Comparison of ENCODE assay signal across 10 cellular contexts in the genomic region with DNA sequence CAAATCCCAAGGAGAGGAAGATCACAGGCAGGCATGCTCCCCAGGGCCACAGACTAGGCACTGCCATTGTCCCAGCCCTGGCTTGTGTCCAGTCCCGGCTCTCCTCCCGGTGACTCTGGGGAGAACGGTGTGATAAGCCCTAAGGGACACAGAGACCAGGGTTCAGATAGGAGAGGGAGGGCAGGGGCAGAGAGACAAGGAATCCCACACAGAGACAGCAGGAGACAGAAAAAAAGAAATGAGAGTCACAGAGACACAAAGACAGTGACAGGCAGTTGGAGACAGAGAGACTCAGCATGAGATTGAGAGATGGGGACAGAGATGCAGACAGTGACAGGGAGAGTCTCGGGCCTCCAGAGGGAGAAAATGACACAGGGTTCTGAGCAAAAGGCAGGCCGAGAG. TPM values are rescaled to one million over a fixed set of nuclear protein-coding genes. Genes with fewer than 3 reads are reported as not detected.
A peak's percentile ranks its signal among the peaks of the same experiment; 100 is the strongest.
DNase-seq lines count a peak whose midpoint lies in the region; ATAC-seq and TF ChIP-seq lines count a peak whose summit lies in the region.
"Had no signal": no experiment of that assay in that cellular context is flagged by ENCODE, and none has a peak within 500 bp of the region (broad histone marks: within the 10 kb centered on the region; RNA-seq: fewer than 3 reads in every experiment).

No MANE protein-coding gene starts in this region.

- ATAC-seq in heart left ventricle, result peak in 3 of 4 donors; percentile 20 to 69 (median 46)
- ATAC-seq in HG03108 (IDR thresholded peaks at IDR 0.05; ENCODE audit: unreplicated experiment), result no peak

- intact Hi-C loops in heart left ventricle (cut with DNase I), result loop anchor here in 7 of 10 donors (2.0 to 10.0 kb wide), 4 partner anchors 20 to 134 kb away; partner anchors contain the start of genes ISG20L2 (in 2 of the 7) and METTL25B (in 2 of the 7)

- H3K9me3 ChIP-seq in SJCRH30 (replicated peaks) (no peaks in the 10 kb centered on the region), heart left ventricle (no peaks in the 10 kb centered on the region), osteoblast (ENCODE audit: low read depth, low read length) (no peaks in the 10 kb centered on the region)
- no peaks in the 10 kb centered on the region for H3K9me3 ChIP-seq in effector memory CD4-positive, alpha-beta T cell (ENCODE audit: control insufficient read depth, low read length)

- 1 to 10% (median 7%) methylated on average over 5 of the region's 5 CpGs for WGBS in heart left ventricle, 4 donors

- H3K4me3 ChIP-seq in SJCRH30 (peak overlapping the region; percentile 40), heart left ventricle (peak overlapping the region in 11 of 12 donors; percentile 24 to 56 (median 38)), osteoblast (ENCODE audit: insufficient read depth, low read length) (peak overlapping the region; percentile 29)
- H3K4me3 ChIP-seq in effector memory CD4-positive, alpha-beta T cell (ENCODE audit: insufficient read depth, low read depth, low read length, poor library complexity, severe bottlenecking), result no peak overlapping the region

- H3K36me3 ChIP-seq in SJCRH30 (no peaks in the 10 kb centered on the region), heart left ventricle (no peaks in the 10 kb centered on the region), osteoblast (ENCODE audit: insufficient read depth, low read length) (no peaks in the 10 kb centered on the region)
- H3K36me3 ChIP-seq in effector memory CD4-positive, alpha-beta T cell (ENCODE audit: control insufficient read depth, insufficient read depth, low read length), result no peaks in the 10 kb centered on the region

- peaks cover 4% of the 10 kb centered on the region; the same call in 1 of the 2 replicates for H3K4me1 ChIP-seq in SJCRH30
- peaks cover 12 to 37% (median 29%) of the 10 kb centered on the region in 12 donors for H3K4me1 ChIP-seq in heart left ventricle
- H3K4me1 ChIP-seq in osteoblast (ENCODE audit: insufficient read depth, low read length), result peaks cover 14% of the 10 kb centered on the region
- peaks cover 23% of the 10 kb centered on the region for H3K4me1 ChIP-seq in effector memory CD4-positive, alpha-beta T cell (ENCODE audit: control insufficient read depth, insufficient read depth, low read length, poor library complexity, severe bottlenecking)

- H3K27ac ChIP-seq in SJCRH30 (no peak overlapping the region), heart left ventricle (peak overlapping the region in 3 of 12 donors; percentile 39 to 58 (median 41)), osteoblast (ENCODE audit: low read depth, low read length) (no peak overlapping the region)
- H3K27ac ChIP-seq in effector memory CD4-positive, alpha-beta T cell (ENCODE audit: insufficient read depth, low read length, poor library complexity, severe bottlenecking), result no peak overlapping the region

- no peaks in the 10 kb centered on the region for H3K79me2 ChIP-seq in osteoblast (ENCODE audit: insufficient read depth, low read length)

- peak; percentile 50 for DNase-seq in NCI-H1694 treated with DMSO at 0.1 percent for 48 hours (lab: John Stamatoyannopoulos, UW)
- DNase-seq in NCI-H1694 (lab: John Stamatoyannopoulos, UW), result no peak
- no peak for DNase-seq in SJCRH30
- DNase-seq in heart left ventricle, result peak in 3 of 5 donors; percentile 37 to 58 (median 56)
- DNase-seq in osteoblast (ENCODE audit: insufficient read length, low spot score, missing footprints), result no peak
- DNase-seq in NCI-H510A (lab: John Stamatoyannopoulos, UW), result no peak
- no peak for DNase-seq in effector memory CD4-positive, alpha-beta T cell
- DNase-seq: NCI-H226, T-cell had no signal

- H3K27me3 ChIP-seq in SJCRH30 (peaks cover 28% of the 10 kb centered on the region), heart left ventricle (peaks cover 6 to 52% (median 30%) of the 10 kb centered on the region in 9 donors), osteoblast (ENCODE audit: insufficient read depth, low read length) (peaks cover 67% of the 10 kb centered on the region)
- peaks cover 19% of the 10 kb centered on the region for H3K27me3 ChIP-seq in effector memory CD4-positive, alpha-beta T cell (replicated peaks; ENCODE audit: control insufficient read depth, insufficient read depth, low read length, poor library complexity, severe bottlenecking)

- peak overlapping the region; percentile 81 for H3K4me2 ChIP-seq in osteoblast (ENCODE audit: insufficient read depth, low read length)

- H2AFZ ChIP-seq in osteoblast (ENCODE audit: low read length), result no peak overlapping the region

- no peak for TF ChIP-seq CTCF in heart left ventricle (IDR thresholded peaks at IDR 0.05)
- no peak for TF ChIP-seq CTCF in osteoblast (IDR thresholded peaks at IDR 0.05; ENCODE audit: extremely low read depth, low read depth, low read length)

- no peaks in the 10 kb centered on the region for H4K20me1 ChIP-seq in osteoblast (ENCODE audit: insufficient read depth, low read length)

- no peak for TF ChIP-seq POLR2A in heart left ventricle (IDR thresholded peaks at IDR 0.05)

RNA-seq across cellular contexts. Expression of gene INSRR, which starts 0.4 kb away (rescaled TPM):
- total RNA-seq in SJCRH30 (2014; rRNA removed; shearing (Covaris generic)), result not detected in 2 replicates
- total RNA-seq in heart left ventricle (under 1 TPM in 7 of 9 donors, not detected in 2; 0.07 to 0.35 (median 0.11) TPM), osteoblast (0.29 and 0.36 TPM in 2 replicates)
- polyA plus RNA-seq in heart left ventricle, result under 1 TPM in 1 of 2 donors, not detected in 1; 0.42 TPM

RNA-seq across cellular contexts. Expression of gene NTRK1, which starts 2.1 kb away (rescaled TPM):
- not detected in 2 replicates for total RNA-seq in SJCRH30 (2014; rRNA removed; shearing (Covaris generic))
- total RNA-seq in heart left ventricle (1 to 10 TPM in 5 of 9 donors, under 1 TPM in 4; 0.22 to 1.6 (median 1.1) TPM), osteoblast (0.36 and 0.88 TPM in 2 replicates)
- 1 to 10 TPM in 1 of 2 donors, under 1 TPM in 1; 0.30 to 1.4 TPM for polyA plus RNA-seq in heart left ventricle

RNA-seq across cellular contexts. Expression of gene PEAR1, which starts 35.0 kb away (rescaled TPM):
- total RNA-seq in SJCRH30 (2014; rRNA removed; shearing (Covaris generic)), result not detected in 2 replicates
- total RNA-seq in heart left ventricle, result 10 to 100 TPM in 2 of 9 donors, 1 to 10 TPM in 7; 4.1 to 14.7 (median 7.5) TPM
- 1 to 10 TPM; 7.1 TPM for polyA plus RNA-seq in heart left ventricle
- 17.0 and 21.2 TPM in 2 replicates for total RNA-seq in osteoblast

RNA-seq across cellular contexts. Expression of gene SH2D2A, which starts 41.9 kb away (rescaled TPM):
- total RNA-seq in SJCRH30 (2014; rRNA removed; shearing (Covaris generic)), result 0.30 TPM in 1 of 2 replicates, not detected in the other
- total RNA-seq in heart left ventricle (1 to 10 TPM in 6 of 9 donors, under 1 TPM in 3; 0.52 to 8.2 (median 1.9) TPM), osteoblast (0.29 and 0.36 TPM in 2 replicates)
- 1 to 10 TPM in 1 of 2 donors, under 1 TPM in 1; 0.95 to 1.1 TPM for polyA plus RNA-seq in heart left ventricle

Comparison
In these comparisons a context has a peak if more than half of its experiments do, and no peak if none do; other contexts are left out.
1. DNase-seq: peak in NCI-H1694 treated with DMSO at 0.1 percent for 48 hours (single experiment) and heart left ventricle (3 of 5); none in NCI-H1694 (single experiment), SJCRH30 (0 of 2), osteoblast (single experiment), NCI-H510A (single experiment) and effector memory CD4-positive, alpha-beta T cell (0 of 3).